Comparison of ENCODE assay signal across 21 cellular contexts in genomic region chr10:86219271-86219670, GRCh38.
DNase-seq lines count a peak whose midpoint lies in the region; ATAC-seq, FAIRE-seq and TF ChIP-seq lines count a peak whose summit lies in the region.
"Had no signal": no experiment of that assay in that cellular context is flagged by ENCODE, and none has a peak within 500 bp of the region (broad histone marks: within the 10 kb centered on the region; RNA-seq: fewer than 3 reads in every experiment).

No MANE protein-coding gene starts in this region.

- WGBS in neuronal stem cell (ENCODE audit: extremely low coverage in 2 of 2, insufficient read length in 2 of 2, insufficient replicate concordance in 1 of 2), 2 donors: no CpG with 5 or more reads among the region's 8 CpGs

- H3K18ac ChIP-seq in neuronal stem cell (ENCODE audit: low read length): peak overlapping the region; percentile 67

- DNase-seq in chondrocyte (ENCODE audit: low spot score) (peak; percentile 61), kidney (peak; percentile 53), neuronal stem cell (ENCODE audit: low spot score) (no peak), substantia nigra (lab: John Stamatoyannopoulos, UW) (no peak), NCI-H226 (no peak), activated gamma-delta T cell (lab: John Stamatoyannopoulos, UW) (no peak), HTR-8/SVneo (ENCODE audit: insufficient read length, low spot score) (no peak)
- no peak for DNase-seq in natural killer cell treated with Interleukin-12 subunit alpha and Interleukin-12 subunit beta and Interleukin-15 and Interleukin-18, amount 100 ng/mL, for 72 hours (ENCODE audit: low spot score)
- DNase-seq: C1 segment of cervical spinal cord; Calu3; CD4-positive, alpha-beta memory T cell; COR-L47; DMS53; DMS79 treated with DMSO at 0.1 percent for 48 hours; GF-D8; HFFc6 had no signal

- H3K27ac ChIP-seq in kidney (ENCODE audit: low read depth in 2 of 2, low read length in 2 of 2): no peak overlapping the region
- no peak overlapping the region for H3K27ac ChIP-seq in neuronal stem cell (replicated peaks; ENCODE audit: low read length)
- peak overlapping the region; percentile 40 for H3K27ac ChIP-seq in substantia nigra (ENCODE audit: low read depth, low read length, poor library complexity, severe bottlenecking)

- no peak overlapping the region for H4K91ac ChIP-seq in neuronal stem cell (ENCODE audit: low read depth, low read length, poor library complexity)

- H3K4me1 ChIP-seq in kidney (ENCODE audit: control insufficient read depth in 1 of 2, insufficient read depth in 1 of 2, low read depth in 1 of 2, low read length in 2 of 2) (no peaks in the 10 kb centered on the region), neuronal stem cell (ENCODE audit: control insufficient read depth in 2 of 2, insufficient read depth in 1 of 2, low read depth in 1 of 2, low read length in 2 of 2) (peaks cover 0 to 12% of the 10 kb centered on the region in 2 donors)
- H3K4me1 ChIP-seq: HAP-1 had no signal

- no peak overlapping the region for H4K8ac ChIP-seq in neuronal stem cell (ENCODE audit: low read depth, low read length)

- TF ChIP-seq CTCF in chondrocyte (IDR thresholded peaks at IDR 0.05): no peak
- no peak for TF ChIP-seq CTCF in kidney (IDR thresholded peaks at IDR 0.05; ENCODE audit: borderline replicate concordance, extremely low read depth, insufficient read depth)

- H3K27me3 Mint-ChIP-seq in chondrocyte (ENCODE audit: low read depth): peaks cover 16% of the 10 kb centered on the region
- peaks cover 0 to 7% of the 10 kb centered on the region in 2 donors for H3K27me3 Mint-ChIP-seq in natural killer cell treated with Interleukin-12 subunit alpha and Interleukin-12 subunit beta and Interleukin-15 and Interleukin-18, amount 100 ng/mL, for 72 hours

- H3K27me3 ChIP-seq in neuronal stem cell (ENCODE audit: control insufficient read depth in 3 of 3, insufficient read depth in 3 of 3, low read depth in 1 of 3, low read length in 3 of 3): no peaks in the 10 kb centered on the region

- H3K23ac ChIP-seq in neuronal stem cell (ENCODE audit: low read depth, low read length, poor library complexity): peak overlapping the region; percentile 77

- H3K36me3 ChIP-seq in kidney (ENCODE audit: control insufficient read depth in 1 of 2, insufficient read depth in 2 of 2, low read length in 2 of 2) (no peaks in the 10 kb centered on the region), neuronal stem cell (replicated peaks in 1 of 2; ENCODE audit: control insufficient read depth in 2 of 2, insufficient read depth in 2 of 2, low read length in 2 of 2) (no peaks in the 10 kb centered on the region)
- H3K36me3 ChIP-seq: HAP-1 had no signal

- no peaks in the 10 kb centered on the region for H3K9me3 ChIP-seq in kidney (ENCODE audit: control insufficient read depth in 1 of 2, low read length in 2 of 2)
- H3K9me3 ChIP-seq in neuronal stem cell (replicated peaks in 1 of 2; ENCODE audit: control insufficient read depth in 2 of 2, insufficient read depth in 1 of 2, low read depth in 1 of 2, low read length in 2 of 2): no peaks in the 10 kb centered on the region
- H3K9me3 ChIP-seq: HAP-1 had no signal

- no peak overlapping the region for H2BK120ac ChIP-seq in neuronal stem cell (ENCODE audit: low read depth, low read length)

- H3K4me3 ChIP-seq in kidney (ENCODE audit: low read length in 2 of 2) (no peak overlapping the region), neuronal stem cell (ENCODE audit: low read length in 2 of 2) (no peak overlapping the region)
- H3K4me3 ChIP-seq: GM23338, HAP-1 had no signal

- no peaks in the 10 kb centered on the region for H3K36me3 Mint-ChIP-seq in chondrocyte (ENCODE audit: low read depth)
- H3K36me3 Mint-ChIP-seq in natural killer cell treated with Interleukin-12 subunit alpha and Interleukin-12 subunit beta and Interleukin-15 and Interleukin-18, amount 100 ng/mL, for 72 hours: no peaks in the 10 kb centered on the region
- H3K36me3 Mint-ChIP-seq: CD4-positive, alpha-beta memory T cell had no signal

- H2BK5ac ChIP-seq in neuronal stem cell (ENCODE audit: low read length): no peak overlapping the region

- H2BK12ac ChIP-seq in neuronal stem cell (ENCODE audit: low read length): no peak overlapping the region

- H3K9ac ChIP-seq in kidney (ENCODE audit: low read length in 2 of 2) (no peak overlapping the region), neuronal stem cell (ENCODE audit: low read depth, low read length, poor library complexity) (no peak overlapping the region)

- intact Hi-C loops in kidney (cut with DNase I): no loop called here

- peak overlapping the region; percentile 40 for H2BK15ac ChIP-seq in neuronal stem cell (ENCODE audit: low read length)

- no peak overlapping the region for H3K4me3 Mint-ChIP-seq in chondrocyte (ENCODE audit: unreplicated experiment)
- no peak overlapping the region for H3K4me3 Mint-ChIP-seq in natural killer cell treated with Interleukin-12 subunit alpha and Interleukin-12 subunit beta and Interleukin-15 and Interleukin-18, amount 100 ng/mL, for 72 hours
- H3K4me3 Mint-ChIP-seq: GM23338, HFFc6 had no signal

- ATAC-seq in natural killer cell treated with Interleukin-12 subunit alpha and Interleukin-12 subunit beta and Interleukin-15 and Interleukin-18, amount 100 ng/mL, for 72 hours: no peak
- ATAC-seq: GM23338 had no signal

- H2AFZ ChIP-seq in neuronal stem cell (ENCODE audit: low read length): no peak overlapping the region
- H2AFZ ChIP-seq: GM23338 had no signal

- FAIRE-seq in kidney (lab: Jason Lieb, UNC) (no peak), HTR-8/SVneo (lab: Jason Lieb, UNC) (no peak)
- FAIRE-seq: GM12891, GM18507, H54 had no signal

- no peaks in the 10 kb centered on the region for H3K4me1 Mint-ChIP-seq in chondrocyte (ENCODE audit: low read depth)
- H3K4me1 Mint-ChIP-seq in natural killer cell treated with Interleukin-12 subunit alpha and Interleukin-12 subunit beta and Interleukin-15 and Interleukin-18, amount 100 ng/mL, for 72 hours (ENCODE audit: low read depth in 2 of 2): no peaks in the 10 kb centered on the region
- H3K4me1 Mint-ChIP-seq: CD4-positive, alpha-beta memory T cell had no signal

- no peaks in the 10 kb centered on the region for H3K79me1 ChIP-seq in neuronal stem cell (ENCODE audit: low read depth, low read length)

- peak overlapping the region; percentile 34 for H2AK5ac ChIP-seq in neuronal stem cell (ENCODE audit: low read depth, low read length)

- no peak overlapping the region for H3K14ac ChIP-seq in neuronal stem cell (ENCODE audit: low read length)

- H3K4me2 ChIP-seq in neuronal stem cell (ENCODE audit: insufficient read depth, low read length, poor library complexity, severe bottlenecking): no peak overlapping the region
- H3K4me2 ChIP-seq: GM23338 had no signal

- H3K27ac Mint-ChIP-seq in chondrocyte (ENCODE audit: unreplicated experiment): no peak overlapping the region
- no peak overlapping the region for H3K27ac Mint-ChIP-seq in natural killer cell treated with Interleukin-12 subunit alpha and Interleukin-12 subunit beta and Interleukin-15 and Interleukin-18, amount 100 ng/mL, for 72 hours
- H3K27ac Mint-ChIP-seq: CD4-positive, alpha-beta memory T cell; GM23338; HFFc6 had no signal

- peaks cover 7% of the 10 kb centered on the region for H3K9me3 Mint-ChIP-seq in chondrocyte (ENCODE audit: low read depth)
- no peaks in the 10 kb centered on the region for H3K9me3 Mint-ChIP-seq in natural killer cell treated with Interleukin-12 subunit alpha and Interleukin-12 subunit beta and Interleukin-15 and Interleukin-18, amount 100 ng/mL, for 72 hours
- H3K9me3 Mint-ChIP-seq: CD4-positive, alpha-beta memory T cell had no signal

- H3K4ac ChIP-seq in neuronal stem cell (ENCODE audit: low read length): no peak overlapping the region

Comparison
In these comparisons a context has a peak if more than half of its experiments do, and no peak if none do; other contexts are left out.
1. DNase-seq: peak in chondrocyte (single experiment) and kidney (single experiment); none in neuronal stem cell (single experiment), substantia nigra (0 of 49), NCI-H226 (single experiment), activated gamma-delta T cell (single experiment), HTR-8/SVneo (single experiment) and natural killer cell treated with Interleukin-12 subunit alpha and Interleukin-12 subunit beta and Interleukin-15 and Interleukin-18, amount 100 ng/mL, for 72 hours (single experiment).